In the genomic region with DNA sequence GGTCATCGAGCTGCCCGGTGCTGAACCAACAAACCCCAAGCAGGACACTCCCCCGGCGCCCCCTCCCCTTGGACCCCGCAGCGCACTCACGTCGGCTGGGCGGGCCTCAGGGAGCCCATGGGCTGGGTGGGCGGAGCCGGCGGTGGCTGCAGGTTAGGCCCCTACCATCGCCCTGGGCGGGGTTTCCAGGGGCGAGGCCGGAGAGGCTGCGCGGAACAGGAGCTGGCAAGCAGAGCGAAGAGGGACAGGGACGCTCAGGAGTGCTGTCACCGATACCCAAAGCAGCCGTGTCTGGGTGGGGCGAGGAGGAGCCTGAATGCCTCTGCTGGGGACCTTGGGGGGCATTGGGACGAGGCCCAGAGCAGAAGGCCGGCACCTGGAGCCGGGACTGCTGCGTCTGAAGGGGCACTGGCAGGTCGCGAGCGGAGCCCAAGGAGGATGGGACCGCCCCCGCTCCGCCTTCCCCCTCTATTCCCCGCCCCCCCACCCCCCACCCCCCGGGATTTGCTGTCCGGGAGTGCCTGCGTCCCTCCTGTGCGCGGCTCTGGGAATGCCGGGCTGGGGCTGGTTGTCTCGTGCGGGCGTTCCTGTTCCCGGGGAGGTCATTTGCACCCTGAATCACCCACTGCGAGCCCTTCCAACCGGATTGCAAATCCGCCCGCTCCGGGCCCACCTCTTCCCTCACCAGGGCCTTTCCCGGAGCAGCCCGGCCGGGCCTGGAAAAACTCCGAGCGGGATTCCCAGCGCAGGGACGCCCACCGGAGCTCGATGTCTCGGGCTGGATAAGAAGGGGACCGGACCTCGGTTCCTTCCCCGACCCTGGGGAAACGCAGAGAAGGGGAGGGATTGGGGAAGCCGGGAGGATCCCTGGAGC, we compare ENCODE assay signal across 8 cellular contexts. TPM values are rescaled to one million over a fixed set of nuclear protein-coding genes. Genes with fewer than 3 reads are reported as not detected.
DNase-seq lines count a peak whose midpoint lies in the region; ATAC-seq and TF ChIP-seq lines count a peak whose summit lies in the region.

No MANE protein-coding gene starts in this region.

- H3K9me2 ChIP-seq in SU-DHL-6 (replicated peaks; ENCODE audit: insufficient read depth, low read length) = no peaks in the 10 kb centered on the region

- TF ChIP-seq CTCF in Caco-2 (IDR thresholded peaks at IDR 0.05; ENCODE audit: insufficient read depth in 1 of 2, low read depth in 1 of 2, low read length in 1 of 2, severe bottlenecking in 1 of 2, unreplicated experiment in 1 of 2) (no peak), SU-DHL-6 (IDR thresholded peaks at IDR 0.05; ENCODE audit: insufficient read depth, low read length, poor library complexity, severe bottlenecking) (no peak), retinal pigment epithelial cell (conservative IDR thresholded peaks at IDR 0.05; ENCODE audit: low read depth, low read length) (no peak)

- H3K4me3 Mint-ChIP-seq in Caco-2 (ENCODE audit: unreplicated experiment) = peak overlapping the region; percentile 97
- H3K4me3 Mint-ChIP-seq in activated naive CD8-positive, alpha-beta T cell = peak overlapping the region; percentile 81

- no peak overlapping the region for H3K27ac ChIP-seq in SU-DHL-6 (ENCODE audit: low read depth, low read length)

- POLR2A ChIA-PET in Caco-2 (lab: Charles Lee) = interaction anchor here (0.7 to 1.7 kb wide), 2 partner anchors 60 to 114 kb away, joined by 4 read pairs; partner anchors contain the start of gene MAP3K14

- peak overlapping the region; percentile 88 for H3K27ac Mint-ChIP-seq in Caco-2 (ENCODE audit: unreplicated experiment)
- H3K27ac Mint-ChIP-seq in activated naive CD8-positive, alpha-beta T cell = no peak overlapping the region

- H3K9me3 ChIP-seq in Caco-2 = no peaks in the 10 kb centered on the region
- no peaks in the 10 kb centered on the region for H3K9me3 ChIP-seq in SU-DHL-6 (ENCODE audit: insufficient read depth, low read length)

- no peaks in the 10 kb centered on the region for H3K9me3 Mint-ChIP-seq in Caco-2 (ENCODE audit: unreplicated experiment)
- no peaks in the 10 kb centered on the region for H3K9me3 Mint-ChIP-seq in activated naive CD8-positive, alpha-beta T cell (ENCODE audit: low read depth)

- peak; percentile 95 to 97 for DNase-seq in Caco-2
- DNase-seq in M059J (ENCODE audit: low read depth) = peak; percentile 68
- peak; percentile 78 for DNase-seq in left cardiac atrium
- no peak for DNase-seq in retinal pigment epithelial cell (ENCODE audit: low read depth)
- DNase-seq in OCI-M2 (lab: John Stamatoyannopoulos, UW; ENCODE audit: unreplicated experiment) = no peak

- no peaks in the 10 kb centered on the region for H3K79me2 ChIP-seq in SU-DHL-6 (ENCODE audit: insufficient read depth, low read length)

- H4K20me1 ChIP-seq in SU-DHL-6 (ENCODE audit: low read depth, low read length) = no peaks in the 10 kb centered on the region

- H3K9ac ChIP-seq in SU-DHL-6 (ENCODE audit: low read length) = no peak overlapping the region

- peak overlapping the region; percentile 57 for H3K4me2 ChIP-seq in SU-DHL-6 (ENCODE audit: low read depth, low read length, poor library complexity, severe bottlenecking)

- H3K4me3 ChIP-seq in Caco-2 (ENCODE audit: low read depth, low read length) (peak overlapping the region; percentile 69), SU-DHL-6 (ENCODE audit: insufficient read depth, low read length, poor library complexity, severe bottlenecking) (peak overlapping the region; percentile 42), retinal pigment epithelial cell (ENCODE audit: low read length) (peak overlapping the region; percentile 55)

- H3K4me1 ChIP-seq in Caco-2 = 0 out of 2 replicates have a peak, but pooled peaks cover 4% of the 10 kb centered on the region

- H2AFZ ChIP-seq in SU-DHL-6 (ENCODE audit: low read depth, low read length, severe bottlenecking) = peak overlapping the region; percentile 64

- H3K27me3 ChIP-seq in Caco-2 (replicated peaks; ENCODE audit: control insufficient read depth, insufficient read depth, low read length) = no peaks in the 10 kb centered on the region
- H3K27me3 ChIP-seq in SU-DHL-6 (ENCODE audit: low read length) = no peaks in the 10 kb centered on the region

- CTCF ChIA-PET in Caco-2 (lab: Charles Lee) = interaction anchor here (1.1 kb wide), 1 partner anchor 23 kb away, joined by 3 read pairs; no protein-coding TSS in a partner anchor

- H3K27me3 Mint-ChIP-seq in Caco-2 (ENCODE audit: insufficient read depth, unreplicated experiment) = no peaks in the 10 kb centered on the region
- no peaks in the 10 kb centered on the region for H3K27me3 Mint-ChIP-seq in activated naive CD8-positive, alpha-beta T cell

- peaks cover 2% of the 10 kb centered on the region for H3K4me1 Mint-ChIP-seq in Caco-2 (ENCODE audit: low read depth, unreplicated experiment)
- H3K4me1 Mint-ChIP-seq in activated naive CD8-positive, alpha-beta T cell (ENCODE audit: low read depth) = peaks cover 18% of the 10 kb centered on the region

- ATAC-seq in GM21515 (IDR thresholded peaks at IDR 0.05; ENCODE audit: unreplicated experiment) = peak; percentile 38
- ATAC-seq in left cardiac atrium = peak; percentile 38 to 59

- intact Hi-C loops in Caco-2 (cut with micrococcal nuclease; ENCODE audit: unreplicated experiment) (no loop called here), left cardiac atrium (cut with DNase I) (no loop called here)

- no peaks in the 10 kb centered on the region for H3K36me3 ChIP-seq in Caco-2 (ENCODE audit: control insufficient read depth, insufficient read depth, low read length)
- no peaks in the 10 kb centered on the region for H3K36me3 ChIP-seq in SU-DHL-6 (ENCODE audit: low read length)

- peaks cover 8% of the 10 kb centered on the region for H3F3A ChIP-seq in SU-DHL-6 (ENCODE audit: insufficient read depth)

- no TSS peak for BruUV-seq in Caco-2 (replicated peaks; lab: Mats Ljungman, UMichigan)

- H3K36me3 Mint-ChIP-seq in Caco-2 (ENCODE audit: insufficient read depth, unreplicated experiment) = peaks cover 4% of the 10 kb centered on the region
- no peaks in the 10 kb centered on the region for H3K36me3 Mint-ChIP-seq in activated naive CD8-positive, alpha-beta T cell

RNA-seq across cellular contexts. Expression of gene ARHGAP27, which starts 0.9 kb away (rescaled TPM):
- 35.9 and 40.2 TPM in 2 replicates for total RNA-seq in Caco-2 (2022)
- 0.91 and 3.3 TPM in 2 replicates for total RNA-seq in M059J (2014; rRNA removed; shearing (Covaris generic))
- 10 to 100 TPM; 27.3 to 32.6 TPM for total RNA-seq in left cardiac atrium

RNA-seq across cellular contexts. Expression of gene PLEKHM1, which starts 58.8 kb away (rescaled TPM):
- total RNA-seq in Caco-2 (2022) (30.4 and 36.8 TPM in 2 replicates), left cardiac atrium (10 to 100 TPM; 31.3 to 33.6 TPM)
- total RNA-seq in M059J (2014; rRNA removed; shearing (Covaris generic)) = 9.9 and 31.3 TPM in 2 replicates

Comparison
In these comparisons a context has a peak if more than half of its experiments do, and no peak if none do; other contexts are left out.
1. DNase-seq: peak in Caco-2 (2 of 2), M059J (single experiment) and left cardiac atrium (single experiment); none in retinal pigment epithelial cell (single experiment) and OCI-M2 (single experiment).
2. Peak in every context shown above with its lines, with median percentiles within 50 percentile points of each other: H3K4me3 ChIP-seq.